8 cellular contexts compared by ENCODE assay signal in the genomic region with DNA sequence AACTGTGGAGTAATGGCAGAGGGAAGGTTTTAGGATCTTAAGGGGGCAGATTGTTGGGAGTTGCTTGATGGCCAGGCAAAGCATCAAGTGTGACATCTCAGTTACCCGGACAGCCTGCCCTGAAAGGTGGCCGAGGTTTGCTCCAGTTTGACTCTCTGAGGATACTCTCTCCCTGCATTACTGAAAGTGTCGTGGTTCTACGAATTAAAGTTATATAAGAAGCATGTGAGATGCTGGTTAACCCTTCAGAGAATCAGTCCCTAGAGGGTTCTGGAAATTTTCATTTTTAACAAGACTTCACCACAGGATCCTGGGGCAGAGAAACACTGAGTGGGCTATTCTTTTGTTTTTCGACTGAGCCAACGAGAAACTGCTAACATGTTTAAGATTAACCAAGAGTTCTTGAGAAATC. TPM values are rescaled to one million over a fixed set of nuclear protein-coding genes. Genes with fewer than 3 reads are reported as not detected.
DNase-seq lines count a peak whose midpoint lies in the region; ATAC-seq and TF ChIP-seq lines count a peak whose summit lies in the region.

No MANE protein-coding gene starts in this region.

- H3K27ac ChIP-seq in Peyer's patch, result peak overlapping the region; percentile 96 to 100 (median 98)

- H3K27me3 ChIP-seq in Peyer's patch, result no peaks in the 10 kb centered on the region

- TF ChIP-seq POLR2A in Peyer's patch (IDR thresholded peaks at IDR 0.05), result no peak

- H3K4me1 ChIP-seq in Peyer's patch, result peaks cover 0 to 30% (median 11%) of the 10 kb centered on the region in 4 donors

- TF ChIP-seq CTCF in Peyer's patch (IDR thresholded peaks at IDR 0.05), result no peak
- no peak for TF ChIP-seq CTCF in fibroblast of pulmonary artery (IDR thresholded peaks at IDR 0.05; ENCODE audit: low read length, missing control alignments)

- H3K36me3 ChIP-seq in Peyer's patch, result no peaks in the 10 kb centered on the region

- H3K4me3 ChIP-seq in Peyer's patch (peak overlapping the region; percentile 69 to 97 (median 90)), fibroblast of pulmonary artery (replicated peaks; ENCODE audit: low read depth, low read length) (peak overlapping the region; percentile 91), skeletal muscle cell (ENCODE audit: low read depth, low read length) (peak overlapping the region; percentile 79)

- no peaks in the 10 kb centered on the region for H3K9me3 ChIP-seq in Peyer's patch

- DNase-seq in NCI-H2227 treated with DMSO at 0.1 percent for 48 hours (lab: John Stamatoyannopoulos, UW), result peak; percentile 73
- DNase-seq in NCI-H2227 (lab: John Stamatoyannopoulos, UW; ENCODE audit: unreplicated experiment), result no peak
- no peak for DNase-seq in Peyer's patch
- no peak for DNase-seq in fibroblast of pulmonary artery (ENCODE audit: low read depth)
- DNase-seq in skeletal muscle cell (ENCODE audit: low read depth), result no peak
- DNase-seq in NCI-H2029 (lab: John Stamatoyannopoulos, UW), result no peak

- no peak for ATAC-seq in HG02588 (IDR thresholded peaks at IDR 0.05; ENCODE audit: unreplicated experiment)
- ATAC-seq in HG02973 (IDR thresholded peaks at IDR 0.05; ENCODE audit: unreplicated experiment), result no peak

RNA-seq across cellular contexts. Expression of gene ZNF644, which starts 0.7 kb away (rescaled TPM):
- 100 to 1,000 TPM in 1 of 4 donors, 10 to 100 TPM in 3; 46.5 to 111 (median 62.4) TPM for total RNA-seq in Peyer's patch
